In the genomic region with DNA sequence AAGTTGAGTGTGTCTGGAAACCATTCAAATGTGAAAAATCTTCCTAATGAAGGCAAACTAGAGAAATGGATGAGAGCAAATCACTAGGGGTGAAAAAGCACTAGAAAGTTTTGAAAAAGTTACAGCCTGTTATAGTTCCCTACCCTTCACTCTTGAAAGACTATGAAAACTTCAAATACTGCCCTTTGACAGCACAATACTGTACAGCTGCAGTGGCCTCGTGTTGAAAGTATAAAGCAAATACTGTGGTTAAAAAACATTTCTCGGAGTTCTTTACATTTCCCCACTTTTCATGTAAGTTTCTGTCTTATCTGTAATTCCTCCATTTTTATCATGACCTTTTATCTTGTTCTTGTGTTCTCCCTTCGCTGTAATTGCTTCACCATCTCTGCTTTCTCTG, we compare ENCODE assay signal across 1 cellular context.
TF ChIP-seq lines count a peak whose summit lies in the region.

No MANE protein-coding gene starts in this region.

TF ChIP-seq in GM12878, 131 proteins besides CTCF, POLR2A, EP300 and RAD21 (continued from another document):
- TF ChIP-seq, protein P1, sequence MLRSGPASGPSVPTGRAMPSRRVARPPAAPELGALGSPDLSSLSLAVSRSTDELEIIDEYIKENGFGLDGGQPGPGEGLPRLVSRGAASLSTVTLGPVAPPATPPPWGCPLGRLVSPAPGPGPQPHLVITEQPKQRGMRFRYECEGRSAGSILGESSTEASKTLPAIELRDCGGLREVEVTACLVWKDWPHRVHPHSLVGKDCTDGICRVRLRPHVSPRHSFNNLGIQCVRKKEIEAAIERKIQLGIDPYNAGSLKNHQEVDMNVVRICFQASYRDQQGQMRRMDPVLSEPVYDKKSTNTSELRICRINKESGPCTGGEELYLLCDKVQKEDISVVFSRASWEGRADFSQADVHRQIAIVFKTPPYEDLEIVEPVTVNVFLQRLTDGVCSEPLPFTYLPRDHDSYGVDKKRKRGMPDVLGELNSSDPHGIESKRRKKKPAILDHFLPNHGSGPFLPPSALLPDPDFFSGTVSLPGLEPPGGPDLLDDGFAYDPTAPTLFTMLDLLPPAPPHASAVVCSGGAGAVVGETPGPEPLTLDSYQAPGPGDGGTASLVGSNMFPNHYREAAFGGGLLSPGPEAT (IDR thresholded peaks at IDR 0.05; ENCODE audit: low read depth): no peak
- TF ChIP-seq STAT3 (IDR thresholded peaks at IDR 0.05; ENCODE audit: low read depth, low read length) (no peak), RUNX3 (IDR thresholded peaks at IDR 0.05; ENCODE audit: low read length) (peak; percentile 42; the same call in 1 of the 2 replicates)
